Comparison of ENCODE assay signal across 23 cellular contexts in genomic region chr13:75881109-75881775, GRCh38.
DNase-seq lines count a peak whose midpoint lies in the region; ATAC-seq, FAIRE-seq and TF ChIP-seq lines count a peak whose summit lies in the region.
"Had no signal": no experiment of that assay in that cellular context is flagged by ENCODE, and none has a peak within 500 bp of the region (broad histone marks: within the 10 kb centered on the region; RNA-seq: fewer than 3 reads in every experiment).

No MANE protein-coding gene starts in this region.

- no peak overlapping the region for H2BK120ac ChIP-seq in mesenchymal stem cell (ENCODE audit: low read depth, low read length)

- in situ Hi-C loops in GM12878 (cut with MboI) = no loop called here

- intact Hi-C loops in GM12878 (cut with micrococcal nuclease; ENCODE audit: unreplicated experiment) = no loop called here

- H3K27ac ChIP-seq in GM12878 (ENCODE audit: control insufficient read depth, insufficient read depth) (no peak overlapping the region), mesenchymal stem cell (ENCODE audit: low read length, poor library complexity, severe bottlenecking) (peak overlapping the region; percentile 77)
- H3K27ac ChIP-seq: heart right ventricle, PC-9, thyroid gland had no signal

- H3K14ac ChIP-seq in mesenchymal stem cell (ENCODE audit: low read length in 2 of 2) = no peak overlapping the region

- no peak overlapping the region for H3K18ac ChIP-seq in mesenchymal stem cell (ENCODE audit: low read depth in 1 of 2, low read length in 2 of 2)

- H4K91ac ChIP-seq in mesenchymal stem cell (ENCODE audit: low read length) = no peak overlapping the region

- H2AK5ac ChIP-seq in mesenchymal stem cell (ENCODE audit: low read length, severe bottlenecking) = no peak overlapping the region

- no peak overlapping the region for H2BK12ac ChIP-seq in mesenchymal stem cell (ENCODE audit: low read length in 2 of 2)

- TF ChIP-seq CTCF in GM12878 (IDR thresholded peaks at IDR 0.05 in 2 of 3, conservative IDR thresholded peaks at IDR 0.05 in 1 of 3; ENCODE audit: control insufficient read depth in 2 of 3, extremely low read depth in 1 of 3, insufficient read depth in 1 of 3, low read depth in 3 of 3, low read length in 3 of 3) = no peak

- H3K9me3 ChIP-seq in GM12878 (replicated peaks; ENCODE audit: control insufficient read depth, insufficient read depth, low read length) = no peaks in the 10 kb centered on the region
- no peaks in the 10 kb centered on the region for H3K9me3 ChIP-seq in mesenchymal stem cell (ENCODE audit: control insufficient read depth, low read length)
- H3K9me3 ChIP-seq: heart right ventricle, thyroid gland had no signal

- FAIRE-seq in GM12878 (lab: Jason Lieb, UNC) = no peak
- FAIRE-seq: islet of Langerhans had no signal

- H2BK15ac ChIP-seq in mesenchymal stem cell (ENCODE audit: low read depth, poor library complexity, severe bottlenecking) = no peak overlapping the region

- H2AFZ ChIP-seq in GM12878 (ENCODE audit: control insufficient read depth, low read depth, low read length) = no peak overlapping the region
- H2AFZ ChIP-seq in mesenchymal stem cell (ENCODE audit: low read depth, low read length) = no peak overlapping the region
- H2AFZ ChIP-seq: PC-9 had no signal

- H3K4me2 ChIP-seq in GM12878 (ENCODE audit: control insufficient read depth, insufficient read depth) = no peak overlapping the region
- H3K4me2 ChIP-seq in mesenchymal stem cell (ENCODE audit: low read length, poor library complexity, severe bottlenecking) = no peak overlapping the region
- H3K4me2 ChIP-seq: PC-9 had no signal

- H2BK5ac ChIP-seq in mesenchymal stem cell (ENCODE audit: low read depth, low read length, poor library complexity, severe bottlenecking) = peak overlapping the region; percentile 88

- H3K4me3 ChIP-seq in GM12878 (no peak overlapping the region), mesenchymal stem cell (ENCODE audit: insufficient read depth in 1 of 2, low read depth in 1 of 2, low read length in 2 of 2) (no peak overlapping the region)
- H3K4me3 ChIP-seq: heart right ventricle, PC-9, thyroid gland had no signal

- H3K4me1 ChIP-seq in GM12878 (ENCODE audit: control insufficient read depth, insufficient read depth, low read length) = no peaks in the 10 kb centered on the region
- peaks cover 5% of the 10 kb centered on the region for H3K4me1 ChIP-seq in mesenchymal stem cell (ENCODE audit: control insufficient read depth, insufficient read depth, low read depth, low read length)
- H3K4me1 ChIP-seq: thyroid gland had no signal

- no peaks in the 10 kb centered on the region for H3K79me1 ChIP-seq in mesenchymal stem cell (replicated peaks; ENCODE audit: low read length, poor library complexity, severe bottlenecking)

- H3K27me3 ChIP-seq in GM12878 (replicated peaks in 1 of 2; ENCODE audit: control insufficient read depth in 2 of 2, insufficient read depth in 2 of 2, low read length in 1 of 2) (no peaks in the 10 kb centered on the region; a peak in 1 of 4 replicates), mesenchymal stem cell (ENCODE audit: control insufficient read depth in 1 of 2, insufficient read depth in 1 of 2, low read length in 2 of 2) (no peaks in the 10 kb centered on the region)
- H3K27me3 ChIP-seq: heart right ventricle, thyroid gland had no signal

- H3K36me3 ChIP-seq in GM12878 (ENCODE audit: control insufficient read depth in 2 of 2, insufficient read depth in 2 of 2, low read length in 1 of 2) (no peaks in the 10 kb centered on the region), mesenchymal stem cell (ENCODE audit: control insufficient read depth in 1 of 2, insufficient read depth in 2 of 2, low read depth in 1 of 2, low read length in 2 of 2) (no peaks in the 10 kb centered on the region)
- H3K36me3 ChIP-seq: heart right ventricle, thyroid gland had no signal

- RAD21 ChIA-PET in GM12878 (lab: Charles Lee; ENCODE audit: unreplicated experiment) = interaction anchor here (1.0 kb wide), 1 partner anchor 185 kb away, joined by 3 read pairs; no protein-coding TSS in a partner anchor

- CTCF ChIA-PET in GM12878 (lab: Yijun Ruan, JAX) = interaction anchor here (1.0 to 1.5 kb wide), 3 partner anchors 23 to 186 kb away, joined by 4 to 6 read pairs (median 5); no protein-coding TSS in a partner anchor

- H4K20me1 ChIP-seq in GM12878 (ENCODE audit: control insufficient read depth, insufficient read depth) = no peaks in the 10 kb centered on the region

- no peak for TF ChIP-seq EP300 in GM12878 (IDR thresholded peaks at IDR 0.05; ENCODE audit: borderline replicate concordance in 1 of 2, control insufficient read depth in 1 of 2, low read depth in 2 of 2, low read length in 2 of 2)

- H3K4ac ChIP-seq in mesenchymal stem cell (ENCODE audit: low read depth in 1 of 2, low read length in 2 of 2) = no peak overlapping the region

- TF ChIP-seq RAD21 in GM12878 (IDR thresholded peaks at IDR 0.05; ENCODE audit: insufficient read depth, low read depth, low read length) = no peak

- no peaks in the 10 kb centered on the region for H3K79me2 ChIP-seq in GM12878 (ENCODE audit: control insufficient read depth, insufficient read depth, low read length)

- DNase-seq in GM12878 (ENCODE audit: low read depth, low spot score) (no peak), mesenchymal stem cell (peak; percentile 83), GM03348 (ENCODE audit: low spot score) (no peak)
- no peak for DNase-seq in activated CD4-positive, CD25-positive, alpha-beta regulatory T cell treated with anti-CD3 and anti-CD28 coated beads, Interleukin-2, amount 50 U/mL, for 72 hours
- DNase-seq: activated CD4-positive, alpha-beta T cell treated with anti-CD3 and anti-CD28 coated beads, Interleukin-2, amount 50 U/mL, for 4 hours; AML-193; aorta; effector memory CD4-positive, alpha-beta T cell; heart right ventricle; mesendoderm; NCI-H146; NCI-H2171 treated with DMSO at 0.1 percent for 48 hours; NCI-H774; PC-9; posterior cingulate gyrus; stimulated activated CD4-positive, alpha-beta T cell treated with anti-CD3 and anti-CD28 coated beads, Interleukin-2, amount 100 ng/mL, for 24 hours; stimulated activated naive CD4-positive, alpha-beta T cell treated with Interleukin-2 at 50 U/mL for 16 hours; thyroid gland had no signal

- WGBS in GM12878 (ENCODE audit: insufficient coverage, insufficient replicate concordance, low lambda C conversion rate, missing lambda C conversion rate) = 0% methylated on average over 4 of the region's 4 CpGs
- 24% methylated on average over 3 of the region's 4 CpGs for WGBS in mesenchymal stem cell

- BruUV-seq in GM12878 (replicated peaks; lab: Mats Ljungman, UMichigan) = no TSS peak

- ATAC-seq in GM18907 (IDR thresholded peaks at IDR 0.05; ENCODE audit: unreplicated experiment) (peak; percentile 56), HG02885 (IDR thresholded peaks at IDR 0.05; ENCODE audit: poor library complexity, unreplicated experiment) (peak; percentile 57), GM12878 (peak; percentile 20), HG03460 (IDR thresholded peaks at IDR 0.05; ENCODE audit: unreplicated experiment) (no peak)
- ATAC-seq: heart right ventricle; natural killer cell treated with Interleukin-12 subunit alpha and Interleukin-12 subunit beta and Interleukin-15 and Interleukin-18, amount 100 ng/mL, for 72 hours had no signal

- H3K23ac ChIP-seq in mesenchymal stem cell (ENCODE audit: low read length in 2 of 2) = no peak overlapping the region

- POLR2A ChIA-PET in GM12878 (lab: Charles Lee) = no interaction called here

- H3K9ac ChIP-seq in GM12878 (ENCODE audit: control insufficient read depth, insufficient read depth, low read length) = no peak overlapping the region
- H3K9ac ChIP-seq in mesenchymal stem cell (ENCODE audit: low read length) = no peak overlapping the region

- H4K8ac ChIP-seq in mesenchymal stem cell (ENCODE audit: low read length) = no peak overlapping the region

- TF ChIP-seq POLR2A in GM12878 (IDR thresholded peaks at IDR 0.05; ENCODE audit: low read depth, low read length) = no peak

- SMC1A ChIA-PET in GM12878 (lab: Charles Lee; ENCODE audit: uncharacterized antibody, unreplicated experiment) = interaction anchor here (1.0 to 1.2 kb wide), 2 partner anchors 23 to 593 kb away, joined by 3 read pairs; no protein-coding TSS in a partner anchor

TF ChIP-seq in GM12878, 131 proteins besides CTCF, POLR2A, EP300 and RAD21:
- TF ChIP-seq RUNX3 (IDR thresholded peaks at IDR 0.05; ENCODE audit: low read length) (peak; percentile 32; the same call in 1 of the 2 replicates), CHD1 (IDR thresholded peaks at IDR 0.05; ENCODE audit: low read depth, low read length) (no peak), PML (IDR thresholded peaks at IDR 0.05; ENCODE audit: low read length) (no peak), FOS (IDR thresholded peaks at IDR 0.05; ENCODE audit: borderline replicate concordance, extremely low read depth, insufficient read length) (no peak), CHD4 (IDR thresholded peaks at IDR 0.05) (no peak), IKZF1 (conservative IDR thresholded peaks at IDR 0.05) (no peak), E2F4 (IDR thresholded peaks at IDR 0.05; ENCODE audit: low read depth, low read length) (no peak), RAD51 (IDR thresholded peaks at IDR 0.05) (no peak)
TF ChIP-seq in GM12878: peak in this region for 1.
